In genomic region chr10:101631821-101632475, GRCh38 we compare ENCODE assay signal across 15 cellular contexts. TPM values are rescaled to one million over a fixed set of nuclear protein-coding genes. Genes with fewer than 3 reads are reported as not detected.
A peak's percentile ranks its signal among the peaks of the same experiment; 100 is the strongest.
DNase-seq lines count a peak whose midpoint lies in the region; ATAC-seq, FAIRE-seq and TF ChIP-seq lines count a peak whose summit lies in the region.
"Had no signal": no experiment of that assay in that cellular context is flagged by ENCODE, and none has a peak within 500 bp of the region (broad histone marks: within the 10 kb centered on the region; RNA-seq: fewer than 3 reads in every experiment).

No MANE protein-coding gene starts in this region.

- peaks cover 24% of the 10 kb centered on the region for H3K4me1 ChIP-seq in left ventricle myocardium inferior
- H3K4me1 ChIP-seq in cardiac muscle cell (ENCODE audit: low read depth): no peaks in the 10 kb centered on the region
- H3K4me1 ChIP-seq in small intestine (ENCODE audit: control insufficient read depth in 2 of 2, insufficient read depth in 1 of 2, low read depth in 1 of 2, low read length in 1 of 2): no peaks in the 10 kb centered on the region

- peak overlapping the region; percentile 28 for H3K27ac Mint-ChIP-seq in memory B cell

- H3K27ac ChIP-seq in left ventricle myocardium inferior (replicated peaks) (no peak overlapping the region), cardiac muscle cell (peak overlapping the region; percentile 54), small intestine (ENCODE audit: low read depth in 1 of 2, low read length in 1 of 2) (no peak overlapping the region)
- H3K27ac ChIP-seq: C4-2B, RWPE1 had no signal

- peaks cover 10% of the 10 kb centered on the region for H3K36me3 Mint-ChIP-seq in memory B cell

- H3K27me3 ChIP-seq in left ventricle myocardium inferior (ENCODE audit: low read depth) (no peaks in the 10 kb centered on the region), cardiac muscle cell (no peaks in the 10 kb centered on the region), small intestine (ENCODE audit: control insufficient read depth in 2 of 2, insufficient read depth in 2 of 2, low read length in 2 of 2) (no peaks in the 10 kb centered on the region)

- no peaks in the 10 kb centered on the region for H3K9me3 Mint-ChIP-seq in memory B cell

- no peak overlapping the region for H3K4me3 ChIP-seq in left ventricle myocardium inferior
- H3K4me3 ChIP-seq in cardiac muscle cell: no peak overlapping the region
- H3K4me3 ChIP-seq in small intestine (ENCODE audit: low read depth in 1 of 2, low read length in 2 of 2): no peak overlapping the region

- H3K9me3 ChIP-seq in left ventricle myocardium inferior (replicated peaks) (no peaks in the 10 kb centered on the region), cardiac muscle cell (ENCODE audit: low read depth) (no peaks in the 10 kb centered on the region), small intestine (ENCODE audit: control insufficient read depth, low read depth) (no peaks in the 10 kb centered on the region)

- ATAC-seq in Right ventricle myocardium superior (ENCODE audit: poor library complexity): peak; percentile 38
- ATAC-seq in memory B cell (ENCODE audit: low read depth): no peak

- TF ChIP-seq CTCF in left ventricle myocardium inferior (IDR thresholded peaks at IDR 0.05; ENCODE audit: borderline replicate concordance) (no peak), cardiac muscle cell (IDR thresholded peaks at IDR 0.05; ENCODE audit: low read depth, low read length) (no peak)

- intact Hi-C loops in Right ventricle myocardium superior (cut with DNase I) (no loop called here), left ventricle myocardium inferior (cut with micrococcal nuclease) (no loop called here)

- no peaks in the 10 kb centered on the region for H3K27me3 Mint-ChIP-seq in memory B cell

- no peak overlapping the region for H3K4me3 Mint-ChIP-seq in memory B cell

- DNase-seq in Right ventricle myocardium superior (no peak), left ventricle myocardium inferior (no peak), cardiac muscle cell (ENCODE audit: low read depth in 1 of 2, low spot score in 1 of 2) (no peak), memory B cell (ENCODE audit: low spot score in 2 of 2) (no peak), HUDEP-2 (lab: John Stamatoyannopoulos, UW; ENCODE audit: unreplicated experiment in 76 of 76) (no peak), amniotic stem cell (lab: John Stamatoyannopoulos, UW) (no peak), small intestine (no peak), globus pallidus (ENCODE audit: low spot score) (no peak)
- DNase-seq: NCI-H1436 treated with DMSO at 0.1 percent for 48 hours, NCI-H2081 treated with DMSO at 0.1 percent for 48 hours, NCI-H345, NCI-H526 treated with DMSO at 0.1 percent for 48 hours had no signal

- H3K4me1 Mint-ChIP-seq in memory B cell: peaks cover 6% of the 10 kb centered on the region

- FAIRE-seq in small intestine (lab: Jason Lieb, UNC): no peak
- FAIRE-seq: H54 had no signal

- WGBS in small intestine, 3 donors: 84 to 88% (median 86%) methylated on average over 8 of the region's 8 CpGs

- H3K36me3 ChIP-seq in left ventricle myocardium inferior (peaks cover 16% of the 10 kb centered on the region), cardiac muscle cell (no peaks in the 10 kb centered on the region), small intestine (ENCODE audit: control insufficient read depth in 2 of 2, insufficient read depth in 2 of 2, low read length in 2 of 2) (peaks cover 0 to 5% of the 10 kb centered on the region in 2 donors)

RNA-seq across cellular contexts. Expression of gene DPCD, which starts 43.8 kb away (rescaled TPM):
- total RNA-seq in Right ventricle myocardium superior (22.7 TPM), left ventricle myocardium inferior (24.0 TPM), cardiac muscle cell (120 and 257 TPM in 2 replicates)
- polyA plus RNA-seq in cardiac muscle cell (146 and 161 TPM in 2 replicates), small intestine (10 to 100 TPM in 1 of 3 donors, 1 to 10 TPM in 2; 4.2 to 18.3 (median 8.6) TPM)

RNA-seq across cellular contexts. Expression of gene POLL, which starts 43.9 kb away (rescaled TPM):
- total RNA-seq in Right ventricle myocardium superior (15.8 TPM), left ventricle myocardium inferior (16.7 TPM), cardiac muscle cell (27.6 and 28.0 TPM in 2 replicates)
- polyA plus RNA-seq in cardiac muscle cell (41.7 and 43.0 TPM in 2 replicates), small intestine (10 to 100 TPM; 24.8 to 31.3 (median 30.6) TPM)
